8 cellular contexts compared by ENCODE assay signal in genomic region chr1:15152318-15153183, GRCh38. TPM values are rescaled to one million over a fixed set of nuclear protein-coding genes. Genes with fewer than 3 reads are reported as not detected.
DNase-seq lines count a peak whose midpoint lies in the region; ATAC-seq, FAIRE-seq and TF ChIP-seq lines count a peak whose summit lies in the region.

No MANE protein-coding gene starts in this region.

- no peak for FAIRE-seq in kidney (lab: Jason Lieb, UNC)

- TF ChIP-seq CTCF in LNCAP (IDR thresholded peaks at IDR 0.05), result peak; percentile 53
- peak; percentile 73 for TF ChIP-seq CTCF in kidney (IDR thresholded peaks at IDR 0.05; ENCODE audit: borderline replicate concordance, extremely low read depth, insufficient read depth)

- H3K27me3 ChIP-seq in skeletal muscle tissue (ENCODE audit: control insufficient read depth in 3 of 3, insufficient read depth in 3 of 3, low read length in 3 of 3), result peaks cover 14 to 25% (median 20%) of the 10 kb centered on the region in 3 donors

- H3K4me3 ChIP-seq in kidney (ENCODE audit: low read length in 2 of 2), result peak overlapping the region; percentile 71 to 97
- H3K4me3 ChIP-seq in skeletal muscle tissue (ENCODE audit: low read length in 3 of 3), result peak overlapping the region; percentile 62 to 69 (median 67)

- intact Hi-C loops in kidney (cut with DNase I), result loop anchor here (5.0 kb wide), 1 partner anchor 120 kb away; no protein-coding TSS in a partner anchor

- no peaks in the 10 kb centered on the region for H3K9me3 ChIP-seq in kidney (ENCODE audit: control insufficient read depth in 1 of 2, low read length in 2 of 2)
- no peaks in the 10 kb centered on the region for H3K9me3 ChIP-seq in skeletal muscle tissue (ENCODE audit: control insufficient read depth in 3 of 3, low read length in 3 of 3)

- H3K36me3 ChIP-seq in kidney (ENCODE audit: control insufficient read depth in 1 of 2, insufficient read depth in 2 of 2, low read length in 2 of 2) (no peaks in the 10 kb centered on the region), skeletal muscle tissue (ENCODE audit: control insufficient read depth in 3 of 3, insufficient read depth in 3 of 3, low read length in 3 of 3) (no peaks in the 10 kb centered on the region)

- DNase-seq in DMS53 (lab: John Stamatoyannopoulos, UW) (peak; percentile 94), SHP77 (lab: John Stamatoyannopoulos, UW) (peak; percentile 74 to 75), dedifferentiated amniotic fluid mesenchymal stem cell (ENCODE audit: extremely low spot score) (peak; percentile 80), kidney (peak; percentile 95)

- ATAC-seq in GM21619 (IDR thresholded peaks at IDR 0.05; ENCODE audit: unreplicated experiment) (no peak), HG02763 (IDR thresholded peaks at IDR 0.05; ENCODE audit: unreplicated experiment) (no peak)

- peak overlapping the region; percentile 83 to 93 for H3K27ac ChIP-seq in kidney (ENCODE audit: low read depth in 2 of 2, low read length in 2 of 2)
- peak overlapping the region; percentile 62 for H3K27ac ChIP-seq in skeletal muscle tissue (ENCODE audit: low read depth, low read length)

- peaks cover 12 to 28% of the 10 kb centered on the region in 2 donors for H3K4me1 ChIP-seq in kidney (ENCODE audit: control insufficient read depth in 1 of 2, insufficient read depth in 1 of 2, low read depth in 1 of 2, low read length in 2 of 2)
- H3K4me1 ChIP-seq in skeletal muscle tissue (ENCODE audit: control insufficient read depth in 3 of 3, insufficient read depth in 3 of 3, low read length in 3 of 3), result peaks cover 18 to 21% (median 20%) of the 10 kb centered on the region in 3 donors

- H3K9ac ChIP-seq in kidney (ENCODE audit: low read length in 2 of 2), result peak overlapping the region; percentile 77 to 89
- peak overlapping the region; percentile 6 to 67 (median 60) for H3K9ac ChIP-seq in skeletal muscle tissue (ENCODE audit: low read depth in 1 of 3, low read length in 3 of 3)

RNA-seq across cellular contexts. Expression of gene TMEM51, which starts 1.0 kb away (rescaled TPM):
- total RNA-seq in kidney (48.4 TPM), skeletal muscle tissue (4.7 TPM)
- 38.1 TPM for polyA plus RNA-seq in kidney (ENCODE audit: insufficient read depth, low read depth, low replicate concordance)
